8 cellular contexts compared by ENCODE assay signal in genomic region chr14:102140027-102140749, GRCh38. TPM values are rescaled to one million over a fixed set of nuclear protein-coding genes. Genes with fewer than 3 reads are reported as not detected.
DNase-seq lines count a peak whose midpoint lies in the region; ATAC-seq, FAIRE-seq and TF ChIP-seq lines count a peak whose summit lies in the region.

No MANE protein-coding gene starts in this region.

- H3K9ac ChIP-seq in mammary epithelial cell (ENCODE audit: insufficient read depth, low read length) (peak overlapping the region; percentile 84), keratinocyte (ENCODE audit: control insufficient read depth, extremely low read depth, insufficient read depth, low read length) (peak overlapping the region; percentile 90)

- peak overlapping the region; percentile 98 for H2AFZ ChIP-seq in mammary epithelial cell (ENCODE audit: low read depth, low read length)
- peak overlapping the region; percentile 99 for H2AFZ ChIP-seq in keratinocyte (ENCODE audit: control insufficient read depth, low read length)

- ATAC-seq in GM19043 (IDR thresholded peaks at IDR 0.05; ENCODE audit: low read depth, unreplicated experiment) = peak; percentile 5
- peak; percentile 23 for ATAC-seq in HG03354 (IDR thresholded peaks at IDR 0.05; ENCODE audit: poor library complexity, severe bottlenecking, unreplicated experiment)

- H3K9me1 ChIP-seq in keratinocyte (ENCODE audit: control insufficient read depth, extremely low read depth, insufficient read depth, low read length) = no peaks in the 10 kb centered on the region

- in situ Hi-C loops in mammary epithelial cell (cut with MboI; ENCODE audit: low sequenced_read_pairs in 2 of 2) = no loop called here

- H3K27ac ChIP-seq in mammary epithelial cell (ENCODE audit: insufficient read depth, low read depth, low read length) = peak overlapping the region; percentile 74
- H3K27ac ChIP-seq in keratinocyte (ENCODE audit: control insufficient read depth, insufficient read depth, low read length) = peak overlapping the region; percentile 82

- H3K4me1 ChIP-seq in BE2C = no peaks in the 10 kb centered on the region
- peaks cover 6% of the 10 kb centered on the region for H3K4me1 ChIP-seq in mammary epithelial cell (ENCODE audit: insufficient read depth, low read length)
- peaks cover 8% of the 10 kb centered on the region for H3K4me1 ChIP-seq in keratinocyte (ENCODE audit: control insufficient read depth, extremely low read depth, insufficient read depth, low read length)

- peak overlapping the region; percentile 97 for H3K4me3 Mint-ChIP-seq in T-helper 2 cell treated with Interferon-gamma antibody and Interleukin-4, amounts not matched to agents 5 μg/mL and 100 μg/mL, for 36 hours

- intact Hi-C loops in mammary epithelial cell (cut with micrococcal nuclease) = no loop called here

- no peaks in the 10 kb centered on the region for H3K9me3 Mint-ChIP-seq in T-helper 2 cell treated with Interferon-gamma antibody and Interleukin-4, amounts not matched to agents 5 μg/mL and 100 μg/mL, for 36 hours

- under 1% methylated on average over 26 of the region's 48 CpGs for WGBS in mammary epithelial cell (ENCODE audit: low coverage, missing lambda C conversion rate)

- peaks cover 4% of the 10 kb centered on the region for H3K36me3 ChIP-seq in BE2C
- H3K36me3 ChIP-seq in mammary epithelial cell (ENCODE audit: insufficient read depth, low read length) = no peaks in the 10 kb centered on the region
- peaks cover 0 to 5% of the 10 kb centered on the region in 2 experiments for H3K36me3 ChIP-seq in keratinocyte (ENCODE audit: control insufficient read depth in 2 of 2, extremely low read depth in 1 of 2, insufficient read depth in 2 of 2, low read length in 2 of 2)

- dilution Hi-C loops in mammary epithelial cell (cut with HindIII; ENCODE audit: low sequenced_read_pairs) (no loop called here), keratinocyte (cut with MboI; ENCODE audit: extremely low pct_ligation_motif_present, low sequenced_read_pairs) (no loop called here)

- peak overlapping the region; percentile 95 for H3K27ac Mint-ChIP-seq in T-helper 2 cell treated with Interferon-gamma antibody and Interleukin-4, amounts not matched to agents 5 μg/mL and 100 μg/mL, for 36 hours

- H3K27me3 Mint-ChIP-seq in T-helper 2 cell treated with Interferon-gamma antibody and Interleukin-4, amounts not matched to agents 5 μg/mL and 100 μg/mL, for 36 hours (ENCODE audit: low read depth) = no peaks in the 10 kb centered on the region

- CTCF ChIA-PET in mammary epithelial cell (lab: Charles Lee; ENCODE audit: low non-redundant PET) = no interaction called here

- peaks cover 20% of the 10 kb centered on the region for H3K4me1 Mint-ChIP-seq in T-helper 2 cell treated with Interferon-gamma antibody and Interleukin-4, amounts not matched to agents 5 μg/mL and 100 μg/mL, for 36 hours (ENCODE audit: low read depth)

- peak; percentile 27 for DNase-seq in BE2C
- DNase-seq in T-helper 2 cell treated with Interferon-gamma antibody and Interleukin-4, amounts not matched to agents 5 μg/mL and 100 μg/mL, for 36 hours (ENCODE audit: low spot score) = peak; percentile 45
- DNase-seq in mammary epithelial cell = peak; percentile 49
- DNase-seq in keratinocyte (ENCODE audit: low read depth, low spot score) = no peak
- peak; percentile 9 to 12 for DNase-seq in stimulated activated CD4-positive, alpha-beta T cell treated with anti-CD3 and anti-CD28 coated beads, Interleukin-15, amount 100 ng/mL, for 48 hours (ENCODE audit: low read depth in 2 of 2)
- no peak for DNase-seq in NCI-H2196 (lab: John Stamatoyannopoulos, UW; ENCODE audit: unreplicated experiment)

- H3K27me3 ChIP-seq in BE2C (no peaks in the 10 kb centered on the region), mammary epithelial cell (ENCODE audit: insufficient read depth, low read length) (no peaks in the 10 kb centered on the region), keratinocyte (ENCODE audit: control insufficient read depth, extremely low read depth, insufficient read depth, low read length) (no peaks in the 10 kb centered on the region)

- no peak for FAIRE-seq in keratinocyte (lab: Jason Lieb, UNC)

- H4K20me1 ChIP-seq in mammary epithelial cell (ENCODE audit: insufficient read depth, low read length) (no peaks in the 10 kb centered on the region), keratinocyte (ENCODE audit: control insufficient read depth, extremely low read depth, insufficient read depth, low read length) (peaks cover 7% of the 10 kb centered on the region)

- H3K4me2 ChIP-seq in mammary epithelial cell (ENCODE audit: insufficient read depth, low read depth, low read length) (peak overlapping the region; percentile 89), keratinocyte (ENCODE audit: control insufficient read depth, extremely low read depth, insufficient read depth, low read depth, low read length) (peak overlapping the region; percentile 93)

- H3K79me2 ChIP-seq in mammary epithelial cell (ENCODE audit: insufficient read depth, low read length) = peaks cover 74% of the 10 kb centered on the region
- peaks cover 72% of the 10 kb centered on the region for H3K79me2 ChIP-seq in keratinocyte (ENCODE audit: control insufficient read depth, insufficient read depth, low read length)

- no peak for TF ChIP-seq CTCF in BE2C (IDR thresholded peaks at IDR 0.05; ENCODE audit: low read depth, low read length)
- no peak for TF ChIP-seq CTCF in mammary epithelial cell (conservative IDR thresholded peaks at IDR 0.05 in 1 of 2, IDR thresholded peaks at IDR 0.05 in 1 of 2; ENCODE audit: extremely low read depth in 1 of 2, insufficient read depth in 1 of 2, low read depth in 1 of 2, low read length in 2 of 2)
- TF ChIP-seq CTCF in keratinocyte (optimal IDR thresholded peaks at IDR 0.05 in 1 of 3, IDR thresholded peaks at IDR 0.05 in 1 of 3, conservative IDR thresholded peaks at IDR 0.05 in 1 of 3; ENCODE audit: extremely low read depth in 1 of 3, insufficient read depth in 2 of 3, low read length in 3 of 3) = no peak

- TSS peak; percentile 42 for BruUV-seq in mammary epithelial cell (replicated peaks; lab: Mats Ljungman, UMichigan)

- no peaks in the 10 kb centered on the region for H3K9me3 ChIP-seq in BE2C
- no peaks in the 10 kb centered on the region for H3K9me3 ChIP-seq in mammary epithelial cell (replicated peaks; ENCODE audit: insufficient read depth, low read length)
- no peaks in the 10 kb centered on the region for H3K9me3 ChIP-seq in keratinocyte (ENCODE audit: control insufficient read depth, low read depth, low read length)

- peaks cover 4% of the 10 kb centered on the region for H3K36me3 Mint-ChIP-seq in T-helper 2 cell treated with Interferon-gamma antibody and Interleukin-4, amounts not matched to agents 5 μg/mL and 100 μg/mL, for 36 hours (ENCODE audit: low read depth)

- H3K4me3 ChIP-seq in BE2C (ENCODE audit: low read depth, low read length) (peak overlapping the region; percentile 87), mammary epithelial cell (replicated peaks in 1 of 3; ENCODE audit: insufficient read depth in 1 of 3, low read depth in 2 of 3, low read length in 3 of 3) (peak overlapping the region; percentile 85 to 99 (median 95)), keratinocyte (ENCODE audit: control insufficient read depth in 2 of 3, extremely low read depth in 1 of 3, insufficient read depth in 2 of 3, low read depth in 1 of 3, low read length in 3 of 3) (peak overlapping the region; percentile 98 to 99 (median 99))

RNA-seq across cellular contexts. Expression of gene WDR20, which starts 0.5 kb away (rescaled TPM):
- polyA plus RNA-seq in BE2C (2012; ENCODE audit: insufficient read depth, insufficient read length, low read depth) = 37.3 TPM
- 10 to 100 TPM; 25.3 to 27.3 TPM for total RNA-seq in mammary epithelial cell
- polyA plus RNA-seq in mammary epithelial cell (18.0 TPM), keratinocyte (18.9 to 24.5 TPM (median 22.1 TPM) in 3 replicates)
- polyA minus RNA-seq in mammary epithelial cell (1.9 TPM), keratinocyte (20.1 to 30.0 TPM (median 26.9 TPM) in 3 replicates)
- 10.7 TPM for polyA plus RNA-seq in keratinocyte (2011; ENCODE audit: low read depth)
- polyA plus RNA-seq in keratinocyte (2011; cell fraction: cytosol; rRNA removed) = 12.4 and 17.2 TPM in 2 replicates
- 30.0 and 30.9 TPM in 2 replicates for polyA plus RNA-seq in keratinocyte (2011; cell fraction: nucleus; rRNA removed)
- polyA plus RNA-seq in keratinocyte (2012; ENCODE audit: low replicate concordance) = 16.5 and 19.0 TPM in 2 replicates
- 19.6 TPM for polyA minus RNA-seq in keratinocyte (2011; cell fraction: cytosol; rRNA and poly(A)+ RNA removed)
- 19.0 and 31.1 TPM in 2 replicates for polyA minus RNA-seq in keratinocyte (2011; cell fraction: nucleus; rRNA and poly(A)+ RNA removed)

RNA-seq across cellular contexts. Expression of gene HSP90AA1, which starts 53.3 kb away (rescaled TPM):
- 448 TPM for polyA plus RNA-seq in BE2C (2012; ENCODE audit: insufficient read depth, insufficient read length, low read depth)
- 100 to 1,000 TPM; 310 to 486 TPM for total RNA-seq in mammary epithelial cell
- polyA plus RNA-seq in mammary epithelial cell = 739 TPM
- polyA minus RNA-seq in mammary epithelial cell = 315 TPM
- 436 to 952 TPM (median 898 TPM) in 3 replicates for polyA plus RNA-seq in keratinocyte
- 5,549 TPM for polyA plus RNA-seq in keratinocyte (2011; ENCODE audit: low read depth)
- polyA plus RNA-seq in keratinocyte (2011; cell fraction: cytosol; rRNA removed) = 387 and 706 TPM in 2 replicates
- 414 and 646 TPM in 2 replicates for polyA plus RNA-seq in keratinocyte (2011; cell fraction: nucleus; rRNA removed)
- 1,032 and 1,140 TPM in 2 replicates for polyA plus RNA-seq in keratinocyte (2012; ENCODE audit: low replicate concordance)
- 141 to 874 TPM (median 371 TPM) in 3 replicates for polyA minus RNA-seq in keratinocyte
- polyA minus RNA-seq in keratinocyte (2011; cell fraction: cytosol; rRNA and poly(A)+ RNA removed) = 889 TPM
- 192 and 292 TPM in 2 replicates for polyA minus RNA-seq in keratinocyte (2011; cell fraction: nucleus; rRNA and poly(A)+ RNA removed)

Comparison
In these comparisons a context has a peak if more than half of its experiments do, and no peak if none do; other contexts are left out.
1. DNase-seq: peak in BE2C (single experiment), T-helper 2 cell treated with Interferon-gamma antibody and Interleukin-4, amounts not matched to agents 5 μg/mL and 100 μg/mL, for 36 hours (single experiment), mammary epithelial cell (single experiment) and stimulated activated CD4-positive, alpha-beta T cell treated with anti-CD3 and anti-CD28 coated beads, Interleukin-15, amount 100 ng/mL, for 48 hours (2 of 2); none in keratinocyte (single experiment) and NCI-H2196 (single experiment).
2. Peak in every context shown above with its lines, with median percentiles within 50 percentile points of each other: H3K4me3 ChIP-seq.